ENCODE assay signal across 8 cellular contexts in genomic region chr12:40107098-40107802, GRCh38. TPM values are rescaled to one million over a fixed set of nuclear protein-coding genes. Genes with fewer than 3 reads are reported as not detected.
DNase-seq lines count a peak whose midpoint lies in the region; ATAC-seq, FAIRE-seq and TF ChIP-seq lines count a peak whose summit lies in the region.

No MANE protein-coding gene starts in this region.

- TF ChIP-seq CTCF in dorsolateral prefrontal cortex (IDR thresholded peaks at IDR 0.05 in 54 of 56, conservative IDR thresholded peaks at IDR 0.05 in 2 of 56; ENCODE audit: low read depth in 1 of 56, partially characterized antibody in 56 of 56): peak; percentile 89 to 100 (median 97)

- peak; percentile 57 to 74 for DNase-seq in AML-193 (lab: John Stamatoyannopoulos, UW)
- peak; percentile 48 for DNase-seq in GM19239 (ENCODE audit: insufficient read length, low spot score)
- DNase-seq in NCI-H748 (lab: John Stamatoyannopoulos, UW; ENCODE audit: unreplicated experiment): peak; percentile 93
- DNase-seq in activated CD4-positive, alpha-beta T cell treated with anti-CD3 and anti-CD28 coated beads, Interleukin-2, amount 50 U/mL, for 24 hours (ENCODE audit: low read depth in 1 of 2, low spot score in 1 of 2): peak; percentile 81 to 87
- peak; percentile 82 to 92 (median 88) for DNase-seq in dorsolateral prefrontal cortex
- DNase-seq in memory B cell (ENCODE audit: low spot score in 2 of 2): peak; percentile 90 to 93
- DNase-seq in stimulated activated CD4-positive, alpha-beta T cell treated with anti-CD3 and anti-CD28 coated beads, TNF-alpha, amount 100 ng/mL, for 4 hours (ENCODE audit: low read depth in 3 of 3): peak; percentile 73 to 86 (median 86)

- H3K27me3 ChIP-seq in dorsolateral prefrontal cortex: peaks cover 0 to 6% (median 0%) of the 10 kb centered on the region in 45 donors

- H3K36me3 Mint-ChIP-seq in memory B cell: no peaks in the 10 kb centered on the region

- H3K9me3 Mint-ChIP-seq in memory B cell: no peaks in the 10 kb centered on the region

- ATAC-seq in HG03571 (IDR thresholded peaks at IDR 0.05; ENCODE audit: unreplicated experiment) (peak; percentile 36), memory B cell (ENCODE audit: low read depth) (peak; percentile 56)

- peak overlapping the region; percentile 94 for H3K4me3 Mint-ChIP-seq in memory B cell

- peak; percentile 89 for FAIRE-seq in GM19239 (lab: Jason Lieb, UNC)

- peak overlapping the region; percentile 9 to 97 (median 83) for H3K4me3 ChIP-seq in dorsolateral prefrontal cortex

- H3K4me1 Mint-ChIP-seq in memory B cell: peaks cover 14% of the 10 kb centered on the region

- peak overlapping the region; percentile 86 for H3K27ac Mint-ChIP-seq in memory B cell

- H3K27me3 Mint-ChIP-seq in memory B cell: no peaks in the 10 kb centered on the region

- intact Hi-C loops in dorsolateral prefrontal cortex (cut with DNase I): loop anchor here (1.0 to 5.0 kb wide), 4 partner anchors 95 to 340 kb away; no protein-coding TSS in a partner anchor

- peak overlapping the region in 27 of 59 donors; percentile 0 to 90 (median 79) for H3K27ac ChIP-seq in dorsolateral prefrontal cortex

RNA-seq across cellular contexts. Expression of gene SLC2A13, which starts 1.4 kb away (rescaled TPM):
- 100 to 1,000 TPM in 1 of 120 experiments, 10 to 100 TPM in 119; 18.4 to 103 (median 59.5) TPM for total RNA-seq in dorsolateral prefrontal cortex
